11 cellular contexts compared by ENCODE assay signal in the genomic region with DNA sequence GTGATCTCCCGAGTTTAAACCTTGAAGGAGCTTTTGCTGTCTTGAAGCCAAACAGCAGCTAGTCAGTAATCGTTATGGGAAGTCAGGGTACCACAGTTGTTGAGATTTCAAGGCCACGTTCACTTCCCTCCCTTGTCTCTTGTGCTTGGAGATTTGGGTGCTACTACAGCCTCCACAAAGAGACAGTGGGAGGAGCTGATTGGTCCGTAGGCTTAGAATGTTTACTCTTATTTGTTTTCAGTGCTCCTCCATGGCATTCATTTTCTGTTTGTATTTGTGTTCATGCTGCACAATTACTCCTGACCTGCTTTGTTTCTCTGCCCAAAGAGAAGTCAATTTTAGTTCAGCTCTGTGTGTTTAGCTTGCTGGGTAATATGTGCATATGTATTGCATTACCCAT.
DNase-seq lines count a peak whose midpoint lies in the region; ATAC-seq and TF ChIP-seq lines count a peak whose summit lies in the region.
"Had no signal": no experiment of that assay in that cellular context is flagged by ENCODE, and none has a peak within 500 bp of the region (broad histone marks: within the 10 kb centered on the region; RNA-seq: fewer than 3 reads in every experiment).

No MANE protein-coding gene starts in this region.

- intact Hi-C loops in CD4-positive, alpha-beta T cell (cut with DNase I, micrococcal nuclease) = loop anchor here in 1 of 2 experiments (2.0 to 10.0 kb wide), 4 partner anchors 102 to 554 kb away; no protein-coding TSS in a partner anchor

- no peak for TF ChIP-seq POLR2A in tibial nerve (IDR thresholded peaks at IDR 0.05)

- H3K4me1 Mint-ChIP-seq in CD4-positive, alpha-beta T cell (ENCODE audit: low read depth) = peaks cover 32% of the 10 kb centered on the region
- peaks cover 78% of the 10 kb centered on the region for H3K4me1 Mint-ChIP-seq in mesothelial cell of epicardium
- H3K4me1 Mint-ChIP-seq: T-helper 17 cell had no signal

- no peak overlapping the region for H3K4me3 ChIP-seq in tibial nerve

- TF ChIP-seq EP300 in tibial nerve (IDR thresholded peaks at IDR 0.05) = no peak

- no peak for DNase-seq in CD4-positive, alpha-beta T cell
- peak; percentile 68 for DNase-seq in NCI-H1092 (lab: John Stamatoyannopoulos, UW)
- DNase-seq in SK-N-DZ (ENCODE audit: low spot score) = peak; percentile 67
- DNase-seq in mesothelial cell of epicardium (ENCODE audit: low spot score in 2 of 2, unreplicated experiment in 2 of 2) = no peak
- DNase-seq in tibial nerve (ENCODE audit: low spot score in 2 of 2) = no peak
- no peak for DNase-seq in MV-4-11 (lab: John Stamatoyannopoulos, UW)
- no peak for DNase-seq in SW 1271 (lab: John Stamatoyannopoulos, UW)
- DNase-seq: Caco-2; stimulated activated naive CD4-positive, alpha-beta T cell treated with Interleukin-2 at 50 U/mL for 16 hours; T-helper 17 cell had no signal

- no peaks in the 10 kb centered on the region for H3K36me3 ChIP-seq in tibial nerve

- peaks cover 21% of the 10 kb centered on the region for H3K27me3 ChIP-seq in CD4-positive, alpha-beta T cell (ENCODE audit: control insufficient read depth, insufficient read depth, low read length)
- H3K27me3 ChIP-seq in tibial nerve = no peaks in the 10 kb centered on the region

- no peak for TF ChIP-seq CTCF in CD4-positive, alpha-beta T cell (IDR thresholded peaks at IDR 0.05)
- TF ChIP-seq CTCF in mesothelial cell of epicardium (IDR thresholded peaks at IDR 0.05; ENCODE audit: unreplicated experiment) = no peak
- TF ChIP-seq CTCF in tibial nerve (IDR thresholded peaks at IDR 0.05) = no peak

- CTCF ChIA-PET in CD4-positive, alpha-beta T cell (lab: Charles Lee) = interaction anchor here (2.0 kb wide), 1 partner anchor 11 kb away, joined by 7 read pairs; no protein-coding TSS in a partner anchor

- POLR2A ChIA-PET in CD4-positive, alpha-beta T cell (lab: Charles Lee) = interaction anchor here (1.1 to 5.5 kb wide), 2 partner anchors 17 to 553 kb away, joined by 3 to 53 read pairs; a partner anchor contains a TSS

- peaks cover 0 to 51% (median 26%) of the 10 kb centered on the region in 4 donors for H3K4me1 ChIP-seq in tibial nerve

- WGBS in tibial nerve, 2 donors = 19 to 24% methylated on average over 4 of the region's 4 CpGs

- no peaks in the 10 kb centered on the region for H3K9me3 Mint-ChIP-seq in CD4-positive, alpha-beta T cell
- no peaks in the 10 kb centered on the region for H3K9me3 Mint-ChIP-seq in mesothelial cell of epicardium

- peak overlapping the region; percentile 80 for H3K27ac Mint-ChIP-seq in CD4-positive, alpha-beta T cell
- peak overlapping the region; percentile 97 for H3K27ac Mint-ChIP-seq in mesothelial cell of epicardium
- H3K27ac Mint-ChIP-seq: T-helper 17 cell had no signal

- H3K27ac ChIP-seq in CD4-positive, alpha-beta T cell (ENCODE audit: low read depth, low read length) = no peak overlapping the region
- H3K27ac ChIP-seq in tibial nerve = peak overlapping the region in 2 of 4 donors; percentile 42 to 60

- H3K4me3 Mint-ChIP-seq in CD4-positive, alpha-beta T cell = no peak overlapping the region
- H3K4me3 Mint-ChIP-seq in mesothelial cell of epicardium = no peak overlapping the region
- H3K4me3 Mint-ChIP-seq: T-helper 17 cell had no signal

- no peak for ATAC-seq in CD4-positive, alpha-beta T cell (ENCODE audit: poor library complexity)
- no peak for ATAC-seq in GM19035 (IDR thresholded peaks at IDR 0.05; ENCODE audit: unreplicated experiment)
- ATAC-seq: T-helper 17 cell had no signal

- H3K36me3 Mint-ChIP-seq in CD4-positive, alpha-beta T cell (ENCODE audit: low read depth) = peaks cover 5% of the 10 kb centered on the region
- H3K36me3 Mint-ChIP-seq in mesothelial cell of epicardium = no peaks in the 10 kb centered on the region

- peaks cover 38% of the 10 kb centered on the region for H3K27me3 Mint-ChIP-seq in CD4-positive, alpha-beta T cell
- no peaks in the 10 kb centered on the region for H3K27me3 Mint-ChIP-seq in mesothelial cell of epicardium (ENCODE audit: low read depth)

- H3K9me3 ChIP-seq in CD4-positive, alpha-beta T cell (ENCODE audit: control insufficient read depth, low read length) = no peaks in the 10 kb centered on the region
- H3K9me3 ChIP-seq in tibial nerve = no peaks in the 10 kb centered on the region
- H3K9me3 ChIP-seq: Caco-2 had no signal

Comparison
In these comparisons a context has a peak if more than half of its experiments do, and no peak if none do; other contexts are left out.
1. DNase-seq: peak in NCI-H1092 (single experiment) and SK-N-DZ (single experiment); none in CD4-positive, alpha-beta T cell (0 of 10), mesothelial cell of epicardium (0 of 2), tibial nerve (0 of 2), MV-4-11 (single experiment) and SW 1271 (0 of 2).